Comparison of ENCODE assay signal across 26 cellular contexts in genomic region chr9:32398207-32398606, GRCh38. TPM values are rescaled to one million over a fixed set of nuclear protein-coding genes. Genes with fewer than 3 reads are reported as not detected.
DNase-seq lines count a peak whose midpoint lies in the region.
"Had no signal": no experiment of that assay in that cellular context is flagged by ENCODE, and none has a peak within 500 bp of the region (broad histone marks: within the 10 kb centered on the region; RNA-seq: fewer than 3 reads in every experiment).

No MANE protein-coding gene starts in this region.

- H3K4me3 ChIP-seq in subcutaneous abdominal adipose tissue (ENCODE audit: low read depth in 1 of 5, low read length in 5 of 5) = no peak overlapping the region
- H3K4me3 ChIP-seq: esophagus squamous epithelium, spleen, thoracic aorta, vagina had no signal

- peak overlapping the region in 1 of 5 donors; percentile 54 for H3K9ac ChIP-seq in subcutaneous abdominal adipose tissue (ENCODE audit: low read length in 5 of 5)

- H3K9me3 ChIP-seq in subcutaneous abdominal adipose tissue (ENCODE audit: control insufficient read depth in 5 of 5, low read length in 5 of 5) = no peaks in the 10 kb centered on the region
- H3K9me3 ChIP-seq: esophagus squamous epithelium, spleen, thoracic aorta, vagina had no signal

- H3K36me3 Mint-ChIP-seq in activated T-helper 2 cell treated with anti-CD3 and anti-CD28 coated beads, Interferon-gamma antibody, Interleukin-2, Interleukin-4, amounts not matched to agents 10 μg/mL and 5 μg/mL and 100 μg/mL, durations not matched to agents 14 hours and 24 hours and 36 hours (ENCODE audit: low read depth) = no peaks in the 10 kb centered on the region

- peaks cover 14% of the 10 kb centered on the region for H3K4me1 Mint-ChIP-seq in activated T-helper 2 cell treated with anti-CD3 and anti-CD28 coated beads, Interferon-gamma antibody, Interleukin-2, Interleukin-4, amounts not matched to agents 10 μg/mL and 5 μg/mL and 100 μg/mL, durations not matched to agents 14 hours and 24 hours and 36 hours (ENCODE audit: low read depth)
- H3K4me1 Mint-ChIP-seq: naive B cell had no signal

- H3K27me3 Mint-ChIP-seq in activated T-helper 2 cell treated with anti-CD3 and anti-CD28 coated beads, Interferon-gamma antibody, Interleukin-2, Interleukin-4, amounts not matched to agents 10 μg/mL and 5 μg/mL and 100 μg/mL, durations not matched to agents 14 hours and 24 hours and 36 hours (ENCODE audit: low read depth) = no peaks in the 10 kb centered on the region
- H3K27me3 Mint-ChIP-seq: CD4-positive, CD25-positive, alpha-beta regulatory T cell; naive B cell; stimulated activated memory B cell treated with anti-CD40 and anti-IgM and Interleukin-4, amounts not matched to agents 10 μg/mL and 1 μg/mL and 100 μg/mL, for 72 hours; T-cell had no signal

- no peaks in the 10 kb centered on the region for H3K27me3 ChIP-seq in subcutaneous abdominal adipose tissue (ENCODE audit: control insufficient read depth in 5 of 5, insufficient read depth in 4 of 5, low read length in 5 of 5)
- H3K27me3 ChIP-seq: esophagus squamous epithelium, spleen, vagina had no signal

- H3K4me3 Mint-ChIP-seq in activated T-helper 2 cell treated with anti-CD3 and anti-CD28 coated beads, Interferon-gamma antibody, Interleukin-2, Interleukin-4, amounts not matched to agents 10 μg/mL and 5 μg/mL and 100 μg/mL, durations not matched to agents 14 hours and 24 hours and 36 hours (ENCODE audit: low read depth) = no peak overlapping the region
- H3K4me3 Mint-ChIP-seq: CD4-positive, CD25-positive, alpha-beta regulatory T cell; endodermal cell; naive B cell; stimulated activated memory B cell treated with anti-CD40 and anti-IgM and Interleukin-4, amounts not matched to agents 10 μg/mL and 1 μg/mL and 100 μg/mL, for 72 hours; T-cell had no signal

- peak overlapping the region; percentile 99 for H3K27ac ChIP-seq in subcutaneous abdominal adipose tissue (ENCODE audit: low read depth, low read length)
- H3K27ac ChIP-seq: esophagus squamous epithelium, spleen, thoracic aorta, vagina had no signal

- intact Hi-C loops in activated T-helper 2 cell treated with anti-CD3 and anti-CD28 coated beads, Interferon-gamma antibody, Interleukin-2, Interleukin-4, amounts not matched to agents 10 μg/mL and 5 μg/mL and 100 μg/mL, durations not matched to agents 14 hours and 24 hours and 36 hours (cut with micrococcal nuclease) = no loop called here

- H3K27ac Mint-ChIP-seq in activated T-helper 2 cell treated with anti-CD3 and anti-CD28 coated beads, Interferon-gamma antibody, Interleukin-2, Interleukin-4, amounts not matched to agents 10 μg/mL and 5 μg/mL and 100 μg/mL, durations not matched to agents 14 hours and 24 hours and 36 hours = no peak overlapping the region
- H3K27ac Mint-ChIP-seq: endodermal cell; stimulated activated memory B cell treated with anti-CD40 and anti-IgM and Interleukin-4, amounts not matched to agents 10 μg/mL and 1 μg/mL and 100 μg/mL, for 72 hours; T-cell had no signal

- H3K36me3 ChIP-seq in subcutaneous abdominal adipose tissue (ENCODE audit: control insufficient read depth in 5 of 5, insufficient read depth in 5 of 5, low read length in 5 of 5) = peaks cover 0 to 2% (median 0%) of the 10 kb centered on the region in 5 donors
- H3K36me3 ChIP-seq: esophagus squamous epithelium, spleen, thoracic aorta, vagina had no signal

- H3K4me1 ChIP-seq in subcutaneous abdominal adipose tissue (ENCODE audit: control insufficient read depth in 5 of 5, insufficient read depth in 5 of 5, low read length in 5 of 5) = peaks cover 5 to 51% (median 41%) of the 10 kb centered on the region in 5 donors

- H3K9me3 Mint-ChIP-seq in activated T-helper 2 cell treated with anti-CD3 and anti-CD28 coated beads, Interferon-gamma antibody, Interleukin-2, Interleukin-4, amounts not matched to agents 10 μg/mL and 5 μg/mL and 100 μg/mL, durations not matched to agents 14 hours and 24 hours and 36 hours = no peaks in the 10 kb centered on the region
- H3K9me3 Mint-ChIP-seq: CD4-positive, CD25-positive, alpha-beta regulatory T cell; stimulated activated memory B cell treated with anti-CD40 and anti-IgM and Interleukin-4, amounts not matched to agents 10 μg/mL and 1 μg/mL and 100 μg/mL, for 72 hours; T-cell had no signal

- DNase-seq in ELR (ENCODE audit: low read depth) (peak; percentile 81), amniotic epithelial cell (ENCODE audit: low read depth) (peak; percentile 90), foreskin melanocyte (peak; percentile 43), occipital lobe (lab: John Stamatoyannopoulos, UW) (no peak), DMS153 treated with DMSO at 0.1 percent for 48 hours (lab: John Stamatoyannopoulos, UW; ENCODE audit: unreplicated experiment) (no peak)
- no peak for DNase-seq in activated T-helper 2 cell treated with anti-CD3 and anti-CD28 coated beads, Interferon-gamma antibody, Interleukin-2, Interleukin-4, amounts not matched to agents 10 μg/mL and 5 μg/mL and 100 μg/mL, durations not matched to agents 14 hours and 24 hours and 36 hours (ENCODE audit: low spot score)
- DNase-seq: activated CD4-positive, alpha-beta T cell treated with anti-CD3 and anti-CD28 coated beads, Interleukin-2, amount 50 U/mL, for 48 hours; activated effector memory CD4-positive, alpha-beta T cell treated with anti-CD3 and anti-CD28 coated beads, Interleukin-2, amount 50 U/mL, for 16 hours; CD4-positive, CD25-positive, alpha-beta regulatory T cell; cortex of kidney; endodermal cell; esophagus squamous epithelium; Karpas-422; left colon; naive B cell; NCI-H1694; NCI-H2171 treated with DMSO at 0.1 percent for 48 hours; NCI-H526; SIG-M5; spleen; stimulated activated CD4-positive, alpha-beta T cell treated with anti-CD3 and anti-CD28 coated beads, Interleukin-2, amount 100 ng/mL, for 48 hours; T-cell had no signal

RNA-seq across cellular contexts. Expression of gene ACO1, which starts 13.8 kb away (rescaled TPM):
- total RNA-seq in occipital lobe = 17.0 TPM
- 11.1 and 11.8 TPM in 2 replicates for total RNA-seq in activated T-helper 2 cell treated with anti-CD3 and anti-CD28 coated beads, Interferon-gamma antibody, Interleukin-2, Interleukin-4, amounts not matched to agents 10 μg/mL and 5 μg/mL and 100 μg/mL, durations not matched to agents 14 hours and 24 hours and 36 hours

Comparison
In these comparisons a context has a peak if more than half of its experiments do, and no peak if none do; other contexts are left out.
1. DNase-seq: peak in ELR (single experiment), amniotic epithelial cell (single experiment) and foreskin melanocyte (single experiment); none in occipital lobe (single experiment), DMS153 treated with DMSO at 0.1 percent for 48 hours (single experiment) and activated T-helper 2 cell treated with anti-CD3 and anti-CD28 coated beads, Interferon-gamma antibody, Interleukin-2, Interleukin-4, amounts not matched to agents 10 μg/mL and 5 μg/mL and 100 μg/mL, durations not matched to agents 14 hours and 24 hours and 36 hours (single experiment).